ENCODE assay signal across 1 cellular context in the genomic region with DNA sequence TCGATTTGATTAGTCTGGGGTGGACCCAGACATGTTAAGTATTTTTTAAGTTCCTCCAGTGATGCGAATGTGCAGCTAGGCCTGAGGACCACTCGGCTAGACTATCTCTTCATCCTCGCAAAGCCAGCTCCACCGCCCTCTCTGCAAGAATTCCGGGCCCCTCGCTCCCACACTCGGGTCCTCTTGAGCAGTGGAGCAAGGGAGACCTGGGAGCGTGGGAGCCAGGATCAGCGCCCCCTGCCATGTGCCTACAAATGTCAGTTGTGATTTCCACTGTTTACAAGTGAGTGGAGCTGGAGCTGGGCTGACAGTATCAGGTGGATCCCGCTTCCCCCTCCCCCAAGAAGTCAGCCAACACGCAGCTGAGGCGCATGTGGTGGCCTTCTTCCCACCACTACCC.
TF ChIP-seq lines count a peak whose summit lies in the region.

No MANE protein-coding gene starts in this region.

TF ChIP-seq in HepG2, 621 proteins besides CTCF, POLR2A, EP300 and RAD21:
- TF ChIP-seq POLR2G (IDR thresholded peaks at IDR 0.05; ENCODE audit: low read depth, low read length) (no peak), SP5 (CRISPR knock-in tag; IDR thresholded peaks at IDR 0.05; ENCODE audit: borderline replicate concordance, low read depth) (no peak), NAIF1 (CRISPR knock-in tag; IDR thresholded peaks at IDR 0.05; ENCODE audit: borderline replicate concordance) (no peak), CBX2 (IDR thresholded peaks at IDR 0.05; ENCODE audit: low read depth, low read length) (no peak), CBX2 (CRISPR knock-in tag; IDR thresholded peaks at IDR 0.05; ENCODE audit: low read depth) (no peak), ZNF225 (CRISPR knock-in tag; IDR thresholded peaks at IDR 0.05) (no peak), CCDC6 (CRISPR knock-in tag; IDR thresholded peaks at IDR 0.05) (no peak), SATB2 (CRISPR knock-in tag; IDR thresholded peaks at IDR 0.05) (no peak), ZNF775 (CRISPR knock-in tag; IDR thresholded peaks at IDR 0.05; ENCODE audit: borderline replicate concordance) (no peak), FOXA1 (IDR thresholded peaks at IDR 0.05) (no peak), FOXA1 (CRISPR knock-in tag; IDR thresholded peaks at IDR 0.05) (peak; percentile 27; the same call in 1 of the 2 replicates), ZFP41 (CRISPR knock-in tag; IDR thresholded peaks at IDR 0.05; ENCODE audit: borderline replicate concordance) (no peak), MXI1 (IDR thresholded peaks at IDR 0.05; ENCODE audit: borderline replicate concordance, low read depth, low read length) (no peak), ZNF160 (CRISPR knock-in tag; IDR thresholded peaks at IDR 0.05) (no peak), NCOA1 (CRISPR knock-in tag; IDR thresholded peaks at IDR 0.05) (no peak), ZNF75D (CRISPR knock-in tag; IDR thresholded peaks at IDR 0.05; ENCODE audit: borderline replicate concordance) (no peak), NR2F1 (CRISPR knock-in tag; IDR thresholded peaks at IDR 0.05) (no peak), HOXD1 (CRISPR knock-in tag; IDR thresholded peaks at IDR 0.05) (no peak), THAP11 (CRISPR knock-in tag; IDR thresholded peaks at IDR 0.05) (no peak), ZKSCAN5 (CRISPR knock-in tag; IDR thresholded peaks at IDR 0.05) (no peak), SP2 (CRISPR knock-in tag; IDR thresholded peaks at IDR 0.05) (no peak), SAP130 (CRISPR knock-in tag; IDR thresholded peaks at IDR 0.05; ENCODE audit: low read depth) (peak; percentile 23; the same call in 1 of the 2 replicates), ZMYM2 (CRISPR knock-in tag; IDR thresholded peaks at IDR 0.05) (no peak)
- TF ChIP-seq, protein P1, sequence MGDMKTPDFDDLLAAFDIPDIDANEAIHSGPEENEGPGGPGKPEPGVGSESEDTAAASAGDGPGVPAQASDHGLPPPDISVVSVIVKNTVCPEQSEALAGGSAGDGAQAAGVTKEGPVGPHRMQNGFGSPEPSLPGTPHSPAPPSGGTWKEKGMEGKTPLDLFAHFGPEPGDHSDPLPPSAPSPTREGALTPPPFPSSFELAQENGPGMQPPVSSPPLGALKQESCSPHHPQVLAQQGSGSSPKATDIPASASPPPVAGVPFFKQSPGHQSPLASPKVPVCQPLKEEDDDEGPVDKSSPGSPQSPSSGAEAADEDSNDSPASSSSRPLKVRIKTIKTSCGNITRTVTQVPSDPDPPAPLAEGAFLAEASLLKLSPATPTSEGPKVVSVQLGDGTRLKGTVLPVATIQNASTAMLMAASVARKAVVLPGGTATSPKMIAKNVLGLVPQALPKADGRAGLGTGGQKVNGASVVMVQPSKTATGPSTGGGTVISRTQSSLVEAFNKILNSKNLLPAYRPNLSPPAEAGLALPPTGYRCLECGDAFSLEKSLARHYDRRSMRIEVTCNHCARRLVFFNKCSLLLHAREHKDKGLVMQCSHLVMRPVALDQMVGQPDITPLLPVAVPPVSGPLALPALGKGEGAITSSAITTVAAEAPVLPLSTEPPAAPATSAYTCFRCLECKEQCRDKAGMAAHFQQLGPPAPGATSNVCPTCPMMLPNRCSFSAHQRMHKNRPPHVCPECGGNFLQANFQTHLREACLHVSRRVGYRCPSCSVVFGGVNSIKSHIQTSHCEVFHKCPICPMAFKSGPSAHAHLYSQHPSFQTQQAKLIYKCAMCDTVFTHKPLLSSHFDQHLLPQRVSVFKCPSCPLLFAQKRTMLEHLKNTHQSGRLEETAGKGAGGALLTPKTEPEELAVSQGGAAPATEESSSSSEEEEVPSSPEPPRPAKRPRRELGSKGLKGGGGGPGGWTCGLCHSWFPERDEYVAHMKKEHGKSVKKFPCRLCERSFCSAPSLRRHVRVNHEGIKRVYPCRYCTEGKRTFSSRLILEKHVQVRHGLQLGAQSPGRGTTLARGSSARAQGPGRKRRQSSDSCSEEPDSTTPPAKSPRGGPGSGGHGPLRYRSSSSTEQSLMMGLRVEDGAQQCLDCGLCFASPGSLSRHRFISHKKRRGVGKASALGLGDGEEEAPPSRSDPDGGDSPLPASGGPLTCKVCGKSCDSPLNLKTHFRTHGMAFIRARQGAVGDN (CRISPR knock-in tag; IDR thresholded peaks at IDR 0.05), result peak; percentile 23
- TF ChIP-seq, protein P2, sequence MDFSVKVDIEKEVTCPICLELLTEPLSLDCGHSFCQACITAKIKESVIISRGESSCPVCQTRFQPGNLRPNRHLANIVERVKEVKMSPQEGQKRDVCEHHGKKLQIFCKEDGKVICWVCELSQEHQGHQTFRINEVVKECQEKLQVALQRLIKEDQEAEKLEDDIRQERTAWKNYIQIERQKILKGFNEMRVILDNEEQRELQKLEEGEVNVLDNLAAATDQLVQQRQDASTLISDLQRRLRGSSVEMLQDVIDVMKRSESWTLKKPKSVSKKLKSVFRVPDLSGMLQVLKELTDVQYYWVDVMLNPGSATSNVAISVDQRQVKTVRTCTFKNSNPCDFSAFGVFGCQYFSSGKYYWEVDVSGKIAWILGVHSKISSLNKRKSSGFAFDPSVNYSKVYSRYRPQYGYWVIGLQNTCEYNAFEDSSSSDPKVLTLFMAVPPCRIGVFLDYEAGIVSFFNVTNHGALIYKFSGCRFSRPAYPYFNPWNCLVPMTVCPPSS (IDR thresholded peaks at IDR 0.05), result no peak
- TF ChIP-seq, protein P3, sequence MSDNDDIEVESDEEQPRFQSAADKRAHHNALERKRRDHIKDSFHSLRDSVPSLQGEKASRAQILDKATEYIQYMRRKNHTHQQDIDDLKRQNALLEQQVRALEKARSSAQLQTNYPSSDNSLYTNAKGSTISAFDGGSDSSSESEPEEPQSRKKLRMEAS (IDR thresholded peaks at IDR 0.05), result 0 out of 2 replicates have a peak, but pooled peaks have one; percentile 16
- TF ChIP-seq, protein P4, sequence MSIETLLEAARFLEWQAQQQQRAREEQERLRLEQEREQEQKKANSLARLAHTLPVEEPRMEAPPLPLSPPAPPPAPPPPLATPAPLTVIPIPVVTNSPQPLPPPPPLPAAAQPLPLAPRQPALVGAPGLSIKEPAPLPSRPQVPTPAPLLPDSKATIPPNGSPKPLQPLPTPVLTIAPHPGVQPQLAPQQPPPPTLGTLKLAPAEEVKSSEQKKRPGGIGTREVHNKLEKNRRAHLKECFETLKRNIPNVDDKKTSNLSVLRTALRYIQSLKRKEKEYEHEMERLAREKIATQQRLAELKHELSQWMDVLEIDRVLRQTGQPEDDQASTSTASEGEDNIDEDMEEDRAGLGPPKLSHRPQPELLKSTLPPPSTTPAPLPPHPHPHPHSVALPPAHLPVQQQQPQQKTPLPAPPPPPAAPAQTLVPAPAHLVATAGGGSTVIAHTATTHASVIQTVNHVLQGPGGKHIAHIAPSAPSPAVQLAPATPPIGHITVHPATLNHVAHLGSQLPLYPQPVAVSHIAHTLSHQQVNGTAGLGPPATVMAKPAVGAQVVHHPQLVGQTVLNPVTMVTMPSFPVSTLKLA (IDR thresholded peaks at IDR 0.05), result 0 out of 2 replicates have a peak, but pooled peaks have one; percentile 5
- TF ChIP-seq, protein P5, sequence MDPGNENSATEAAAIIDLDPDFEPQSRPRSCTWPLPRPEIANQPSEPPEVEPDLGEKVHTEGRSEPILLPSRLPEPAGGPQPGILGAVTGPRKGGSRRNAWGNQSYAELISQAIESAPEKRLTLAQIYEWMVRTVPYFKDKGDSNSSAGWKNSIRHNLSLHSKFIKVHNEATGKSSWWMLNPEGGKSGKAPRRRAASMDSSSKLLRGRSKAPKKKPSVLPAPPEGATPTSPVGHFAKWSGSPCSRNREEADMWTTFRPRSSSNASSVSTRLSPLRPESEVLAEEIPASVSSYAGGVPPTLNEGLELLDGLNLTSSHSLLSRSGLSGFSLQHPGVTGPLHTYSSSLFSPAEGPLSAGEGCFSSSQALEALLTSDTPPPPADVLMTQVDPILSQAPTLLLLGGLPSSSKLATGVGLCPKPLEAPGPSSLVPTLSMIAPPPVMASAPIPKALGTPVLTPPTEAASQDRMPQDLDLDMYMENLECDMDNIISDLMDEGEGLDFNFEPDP (CRISPR knock-in tag; conservative IDR thresholded peaks at IDR 0.05), result no peak
- TF ChIP-seq, protein P6, sequence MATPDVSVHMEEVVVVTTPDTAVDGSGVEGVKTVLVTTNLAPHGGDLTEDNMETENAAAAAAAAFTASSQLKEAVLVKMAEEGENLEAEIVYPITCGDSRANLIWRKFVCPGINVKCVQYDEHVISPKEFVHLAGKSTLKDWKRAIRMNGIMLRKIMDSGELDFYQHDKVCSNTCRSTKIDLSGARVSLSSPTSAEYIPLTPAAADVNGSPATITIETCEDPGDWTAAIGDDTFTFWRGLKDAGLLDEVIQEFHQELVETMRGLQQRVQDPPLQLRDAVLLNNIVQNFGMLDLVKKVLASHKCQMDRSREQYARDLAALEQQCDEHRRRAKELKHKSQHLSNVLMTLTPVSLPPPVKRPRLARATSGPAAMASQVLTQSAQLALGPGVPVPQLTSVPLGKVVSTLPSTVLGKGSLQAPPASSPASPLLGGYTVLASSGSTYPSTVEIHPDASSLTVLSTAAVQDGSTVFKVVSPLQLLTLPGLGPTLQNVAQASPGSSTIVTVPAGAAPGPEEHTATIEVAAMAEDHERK (CRISPR knock-in tag; IDR thresholded peaks at IDR 0.05; ENCODE audit: low read depth), result no peak
- TF ChIP-seq, protein P7, sequence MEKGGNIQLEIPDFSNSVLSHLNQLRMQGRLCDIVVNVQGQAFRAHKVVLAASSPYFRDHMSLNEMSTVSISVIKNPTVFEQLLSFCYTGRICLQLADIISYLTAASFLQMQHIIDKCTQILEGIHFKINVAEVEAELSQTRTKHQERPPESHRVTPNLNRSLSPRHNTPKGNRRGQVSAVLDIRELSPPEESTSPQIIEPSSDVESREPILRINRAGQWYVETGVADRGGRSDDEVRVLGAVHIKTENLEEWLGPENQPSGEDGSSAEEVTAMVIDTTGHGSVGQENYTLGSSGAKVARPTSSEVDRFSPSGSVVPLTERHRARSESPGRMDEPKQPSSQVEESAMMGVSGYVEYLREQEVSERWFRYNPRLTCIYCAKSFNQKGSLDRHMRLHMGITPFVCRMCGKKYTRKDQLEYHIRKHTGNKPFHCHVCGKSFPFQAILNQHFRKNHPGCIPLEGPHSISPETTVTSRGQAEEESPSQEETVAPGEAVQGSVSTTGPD (CRISPR knock-in tag; IDR thresholded peaks at IDR 0.05), result no peak
- TF ChIP-seq, protein P8, sequence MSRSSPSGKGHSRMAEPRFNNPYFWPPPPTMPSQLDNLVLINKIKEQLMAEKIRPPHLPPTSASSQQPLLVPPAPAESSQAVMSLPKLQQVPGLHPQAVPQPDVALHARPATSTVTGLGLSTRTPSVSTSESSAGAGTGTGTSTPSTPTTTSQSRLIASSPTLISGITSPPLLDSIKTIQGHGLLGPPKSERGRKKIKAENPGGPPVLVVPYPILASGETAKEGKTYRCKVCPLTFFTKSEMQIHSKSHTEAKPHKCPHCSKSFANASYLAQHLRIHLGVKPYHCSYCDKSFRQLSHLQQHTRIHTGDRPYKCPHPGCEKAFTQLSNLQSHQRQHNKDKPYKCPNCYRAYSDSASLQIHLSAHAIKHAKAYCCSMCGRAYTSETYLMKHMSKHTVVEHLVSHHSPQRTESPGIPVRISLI (CRISPR knock-in tag; IDR thresholded peaks at IDR 0.05; ENCODE audit: borderline replicate concordance), result no peak
- TF ChIP-seq, protein P9, sequence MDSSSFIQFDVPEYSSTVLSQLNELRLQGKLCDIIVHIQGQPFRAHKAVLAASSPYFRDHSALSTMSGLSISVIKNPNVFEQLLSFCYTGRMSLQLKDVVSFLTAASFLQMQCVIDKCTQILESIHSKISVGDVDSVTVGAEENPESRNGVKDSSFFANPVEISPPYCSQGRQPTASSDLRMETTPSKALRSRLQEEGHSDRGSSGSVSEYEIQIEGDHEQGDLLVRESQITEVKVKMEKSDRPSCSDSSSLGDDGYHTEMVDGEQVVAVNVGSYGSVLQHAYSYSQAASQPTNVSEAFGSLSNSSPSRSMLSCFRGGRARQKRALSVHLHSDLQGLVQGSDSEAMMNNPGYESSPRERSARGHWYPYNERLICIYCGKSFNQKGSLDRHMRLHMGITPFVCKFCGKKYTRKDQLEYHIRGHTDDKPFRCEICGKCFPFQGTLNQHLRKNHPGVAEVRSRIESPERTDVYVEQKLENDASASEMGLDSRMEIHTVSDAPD (CRISPR knock-in tag; IDR thresholded peaks at IDR 0.05), result no peak
- TF ChIP-seq, protein P10, sequence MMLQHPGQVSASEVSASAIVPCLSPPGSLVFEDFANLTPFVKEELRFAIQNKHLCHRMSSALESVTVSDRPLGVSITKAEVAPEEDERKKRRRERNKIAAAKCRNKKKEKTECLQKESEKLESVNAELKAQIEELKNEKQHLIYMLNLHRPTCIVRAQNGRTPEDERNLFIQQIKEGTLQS (CRISPR knock-in tag; IDR thresholded peaks at IDR 0.05), result no peak
- TF ChIP-seq, protein P11, sequence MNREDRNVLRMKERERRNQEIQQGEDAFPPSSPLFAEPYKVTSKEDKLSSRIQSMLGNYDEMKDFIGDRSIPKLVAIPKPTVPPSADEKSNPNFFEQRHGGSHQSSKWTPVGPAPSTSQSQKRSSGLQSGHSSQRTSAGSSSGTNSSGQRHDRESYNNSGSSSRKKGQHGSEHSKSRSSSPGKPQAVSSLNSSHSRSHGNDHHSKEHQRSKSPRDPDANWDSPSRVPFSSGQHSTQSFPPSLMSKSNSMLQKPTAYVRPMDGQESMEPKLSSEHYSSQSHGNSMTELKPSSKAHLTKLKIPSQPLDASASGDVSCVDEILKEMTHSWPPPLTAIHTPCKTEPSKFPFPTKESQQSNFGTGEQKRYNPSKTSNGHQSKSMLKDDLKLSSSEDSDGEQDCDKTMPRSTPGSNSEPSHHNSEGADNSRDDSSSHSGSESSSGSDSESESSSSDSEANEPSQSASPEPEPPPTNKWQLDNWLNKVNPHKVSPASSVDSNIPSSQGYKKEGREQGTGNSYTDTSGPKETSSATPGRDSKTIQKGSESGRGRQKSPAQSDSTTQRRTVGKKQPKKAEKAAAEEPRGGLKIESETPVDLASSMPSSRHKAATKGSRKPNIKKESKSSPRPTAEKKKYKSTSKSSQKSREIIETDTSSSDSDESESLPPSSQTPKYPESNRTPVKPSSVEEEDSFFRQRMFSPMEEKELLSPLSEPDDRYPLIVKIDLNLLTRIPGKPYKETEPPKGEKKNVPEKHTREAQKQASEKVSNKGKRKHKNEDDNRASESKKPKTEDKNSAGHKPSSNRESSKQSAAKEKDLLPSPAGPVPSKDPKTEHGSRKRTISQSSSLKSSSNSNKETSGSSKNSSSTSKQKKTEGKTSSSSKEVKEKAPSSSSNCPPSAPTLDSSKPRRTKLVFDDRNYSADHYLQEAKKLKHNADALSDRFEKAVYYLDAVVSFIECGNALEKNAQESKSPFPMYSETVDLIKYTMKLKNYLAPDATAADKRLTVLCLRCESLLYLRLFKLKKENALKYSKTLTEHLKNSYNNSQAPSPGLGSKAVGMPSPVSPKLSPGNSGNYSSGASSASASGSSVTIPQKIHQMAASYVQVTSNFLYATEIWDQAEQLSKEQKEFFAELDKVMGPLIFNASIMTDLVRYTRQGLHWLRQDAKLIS (CRISPR knock-in tag; IDR thresholded peaks at IDR 0.05), result no peak
TF ChIP-seq in HepG2: peak in this region for 5.
